1 cellular context compared by ENCODE assay signal in genomic region chr14:72472845-72473244, GRCh38.
TF ChIP-seq lines count a peak whose summit lies in the region.

No MANE protein-coding gene starts in this region.

TF ChIP-seq in GM12878, 131 proteins besides CTCF, POLR2A, EP300 and RAD21 (continued from another document):
- TF ChIP-seq, protein P1, sequence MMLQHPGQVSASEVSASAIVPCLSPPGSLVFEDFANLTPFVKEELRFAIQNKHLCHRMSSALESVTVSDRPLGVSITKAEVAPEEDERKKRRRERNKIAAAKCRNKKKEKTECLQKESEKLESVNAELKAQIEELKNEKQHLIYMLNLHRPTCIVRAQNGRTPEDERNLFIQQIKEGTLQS (IDR thresholded peaks at IDR 0.05; ENCODE audit: borderline replicate concordance, extremely low read depth, low read depth, low read length), result no peak
- no peak for TF ChIP-seq RB1 (IDR thresholded peaks at IDR 0.05; ENCODE audit: borderline replicate concordance)
- no peak for TF ChIP-seq TAF1 (IDR thresholded peaks at IDR 0.05; ENCODE audit: borderline replicate concordance, low read depth, low read length)
- TF ChIP-seq, protein P2, sequence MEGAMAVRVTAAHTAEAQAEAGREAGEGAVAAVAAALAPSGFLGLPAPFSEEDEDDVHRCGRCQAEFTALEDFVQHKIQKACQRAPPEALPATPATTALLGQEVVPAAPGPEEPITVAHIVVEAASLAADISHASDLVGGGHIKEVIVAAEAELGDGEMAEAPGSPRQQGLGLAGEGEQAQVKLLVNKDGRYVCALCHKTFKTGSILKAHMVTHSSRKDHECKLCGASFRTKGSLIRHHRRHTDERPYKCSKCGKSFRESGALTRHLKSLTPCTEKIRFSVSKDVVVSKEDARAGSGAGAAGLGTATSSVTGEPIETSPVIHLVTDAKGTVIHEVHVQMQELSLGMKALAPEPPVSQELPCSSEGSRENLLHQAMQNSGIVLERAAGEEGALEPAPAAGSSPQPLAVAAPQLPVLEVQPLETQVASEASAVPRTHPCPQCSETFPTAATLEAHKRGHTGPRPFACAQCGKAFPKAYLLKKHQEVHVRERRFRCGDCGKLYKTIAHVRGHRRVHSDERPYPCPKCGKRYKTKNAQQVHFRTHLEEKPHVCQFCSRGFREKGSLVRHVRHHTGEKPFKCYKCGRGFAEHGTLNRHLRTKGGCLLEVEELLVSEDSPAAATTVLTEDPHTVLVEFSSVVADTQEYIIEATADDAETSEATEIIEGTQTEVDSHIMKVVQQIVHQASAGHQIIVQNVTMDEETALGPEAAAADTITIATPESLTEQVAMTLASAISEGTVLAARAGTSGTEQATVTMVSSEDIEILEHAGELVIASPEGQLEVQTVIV (IDR thresholded peaks at IDR 0.05; ENCODE audit: borderline replicate concordance, partially characterized antibody), result no peak
